ENCODE assay signal across 4 cellular contexts in genomic region chr16:4963527-4963926, GRCh38. TPM values are rescaled to one million over a fixed set of nuclear protein-coding genes. Genes with fewer than 3 reads are reported as not detected.
"Had no signal": no experiment of that assay in that cellular context is flagged by ENCODE, and none has a peak within 500 bp of the region (broad histone marks: within the 10 kb centered on the region; RNA-seq: fewer than 3 reads in every experiment).

No MANE protein-coding gene starts in this region.

RNA-seq across cellular contexts. Expression of gene SEC14L5, which starts 5.4 kb away (rescaled TPM):
- total RNA-seq: IMR-90, LHCN-M2, MCF 10A, SJSA1 had no signal
